27 cellular contexts compared by ENCODE assay signal in the genomic region with DNA sequence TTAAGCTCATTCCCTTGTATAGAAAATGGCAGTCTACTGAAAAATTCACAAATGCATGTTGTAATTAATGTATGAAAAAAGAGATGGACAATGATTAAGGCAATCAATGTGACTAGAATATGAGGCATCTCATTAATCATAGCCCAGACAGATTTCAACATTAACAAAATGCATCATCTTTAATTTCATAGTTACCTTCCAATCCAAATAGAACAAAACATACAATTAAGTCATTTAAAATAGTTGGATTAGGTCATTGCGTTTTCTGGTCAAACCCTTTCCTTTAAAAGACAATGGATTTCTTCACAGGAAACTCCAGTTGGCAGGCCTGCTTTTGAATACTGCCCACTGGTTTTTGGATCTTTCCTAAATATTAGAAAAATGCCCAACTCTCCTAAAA.
DNase-seq lines count a peak whose midpoint lies in the region; ATAC-seq, FAIRE-seq and TF ChIP-seq lines count a peak whose summit lies in the region.
"Had no signal": no experiment of that assay in that cellular context is flagged by ENCODE, and none has a peak within 500 bp of the region (broad histone marks: within the 10 kb centered on the region; RNA-seq: fewer than 3 reads in every experiment).

No MANE protein-coding gene starts in this region.

- DNase-seq in left ventricle myocardium inferior, result no peak
- DNase-seq in right atrium auricular region (ENCODE audit: low spot score), result no peak
- peak; percentile 95 for DNase-seq in bronchial epithelial cell (ENCODE audit: low read depth)
- peak; percentile 87 for DNase-seq in fibroblast of pulmonary artery (ENCODE audit: low read depth)
- no peak for DNase-seq in midbrain (lab: John Stamatoyannopoulos, UW)
- DNase-seq in lower leg skin (ENCODE audit: low spot score in 2 of 2), result no peak
- no peak for DNase-seq in DMS153 (lab: John Stamatoyannopoulos, UW)
- DNase-seq: activated CD8-positive, alpha-beta T cell treated with anti-CD3 and anti-CD28 coated beads for 36 hours; activated effector memory CD4-positive, alpha-beta T cell treated with anti-CD3 and anti-CD28 coated beads, Interleukin-2, amount 50 U/mL, for 16 hours; AML-193; CD4-positive, alpha-beta T cell; dorsolateral prefrontal cortex; left colon; naive thymus-derived CD4-positive, alpha-beta T cell; NCI-H1092; NCI-H1930; NCI-H526 treated with DMSO at 0.1 percent for 48 hours; nucleus accumbens; psoas muscle; stimulated activated naive CD8-positive, alpha-beta T cell treated with anti-CD3 and anti-CD28 coated beads, Interleukin-15, Interleukin-2, amounts not matched to agents 100 U/mL and 50 U/mL, for 24 hours; uterus had no signal

- intact Hi-C loops in left ventricle myocardium inferior (cut with micrococcal nuclease) (no loop called here), lower leg skin (cut with DNase I; ENCODE audit: low total_unique reads) (no loop called here)

- H3K36me3 ChIP-seq in left ventricle myocardium inferior (no peaks in the 10 kb centered on the region), right atrium auricular region (no peaks in the 10 kb centered on the region), bronchial epithelial cell (ENCODE audit: control insufficient read depth, insufficient read depth, low read length) (no peaks in the 10 kb centered on the region)
- H3K36me3 ChIP-seq: thoracic aorta, uterus had no signal

- FAIRE-seq in bronchial epithelial cell (lab: Jason Lieb, UNC), result no peak
- FAIRE-seq: A204.1, GM12891 had no signal

- H3K27ac ChIP-seq in left ventricle myocardium inferior (replicated peaks) (peak overlapping the region; percentile 40), right atrium auricular region (no peak overlapping the region)
- H3K27ac ChIP-seq: dorsolateral prefrontal cortex, hepatocyte, psoas muscle, thoracic aorta, uterus had no signal

- no peak for TF ChIP-seq POLR2A in lower leg skin (IDR thresholded peaks at IDR 0.05)

- H3K4me3 ChIP-seq in left ventricle myocardium inferior (no peak overlapping the region), right atrium auricular region (no peak overlapping the region), bronchial epithelial cell (ENCODE audit: low read depth, low read length) (no peak overlapping the region), fibroblast of pulmonary artery (replicated peaks; ENCODE audit: low read depth, low read length) (no peak overlapping the region), lower leg skin (ENCODE audit: low read depth, poor library complexity, severe bottlenecking) (no peak overlapping the region)
- H3K4me3 ChIP-seq: dorsolateral prefrontal cortex, GM23338, hepatocyte, psoas muscle, thoracic aorta, uterus had no signal

- no peaks in the 10 kb centered on the region for H3K4me1 ChIP-seq in left ventricle myocardium inferior
- no peaks in the 10 kb centered on the region for H3K4me1 ChIP-seq in right atrium auricular region
- H3K4me1 ChIP-seq: psoas muscle, uterus had no signal

- H3K9me3 ChIP-seq in left ventricle myocardium inferior (replicated peaks) (no peaks in the 10 kb centered on the region), right atrium auricular region (no peaks in the 10 kb centered on the region)
- H3K9me3 ChIP-seq: psoas muscle, thoracic aorta, uterus had no signal

- TF ChIP-seq CTCF in left ventricle myocardium inferior (IDR thresholded peaks at IDR 0.05; ENCODE audit: borderline replicate concordance) (no peak), right atrium auricular region (IDR thresholded peaks at IDR 0.05) (no peak), bronchial epithelial cell (IDR thresholded peaks at IDR 0.05; ENCODE audit: insufficient read depth, low read length, severe bottlenecking) (no peak), fibroblast of pulmonary artery (IDR thresholded peaks at IDR 0.05; ENCODE audit: low read length, missing control alignments) (no peak), lower leg skin (IDR thresholded peaks at IDR 0.05) (no peak)

- H3K27me3 ChIP-seq in left ventricle myocardium inferior (ENCODE audit: low read depth) (no peaks in the 10 kb centered on the region), right atrium auricular region (no peaks in the 10 kb centered on the region), bronchial epithelial cell (ENCODE audit: control insufficient read depth, insufficient read depth, low read length) (no peaks in the 10 kb centered on the region)
- H3K27me3 ChIP-seq: dorsolateral prefrontal cortex, hepatocyte, uterus had no signal

- WGBS in lower leg skin, 2 donors, result 24 to 46% methylated on average over 1 of the region's 1 CpG

- ATAC-seq in HG03095 (IDR thresholded peaks at IDR 0.05; ENCODE audit: unreplicated experiment), result no peak
- ATAC-seq: activated CD8-positive, alpha-beta T cell treated with anti-CD3 and anti-CD28 coated beads for 36 hours; GM23338; left colon; naive thymus-derived CD4-positive, alpha-beta T cell; psoas muscle; stimulated activated naive CD8-positive, alpha-beta T cell treated with anti-CD3 and anti-CD28 coated beads, Interleukin-15, Interleukin-2, amounts not matched to agents 100 U/mL and 50 U/mL, for 24 hours had no signal

Comparison
In these comparisons a context has a peak if more than half of its experiments do, and no peak if none do; other contexts are left out.
1. DNase-seq: peak in bronchial epithelial cell (single experiment) and fibroblast of pulmonary artery (single experiment); none in left ventricle myocardium inferior (single experiment), right atrium auricular region (single experiment), midbrain (single experiment), lower leg skin (0 of 2) and DMS153 (single experiment).